ENCODE assay signal across 13 cellular contexts in the genomic region with DNA sequence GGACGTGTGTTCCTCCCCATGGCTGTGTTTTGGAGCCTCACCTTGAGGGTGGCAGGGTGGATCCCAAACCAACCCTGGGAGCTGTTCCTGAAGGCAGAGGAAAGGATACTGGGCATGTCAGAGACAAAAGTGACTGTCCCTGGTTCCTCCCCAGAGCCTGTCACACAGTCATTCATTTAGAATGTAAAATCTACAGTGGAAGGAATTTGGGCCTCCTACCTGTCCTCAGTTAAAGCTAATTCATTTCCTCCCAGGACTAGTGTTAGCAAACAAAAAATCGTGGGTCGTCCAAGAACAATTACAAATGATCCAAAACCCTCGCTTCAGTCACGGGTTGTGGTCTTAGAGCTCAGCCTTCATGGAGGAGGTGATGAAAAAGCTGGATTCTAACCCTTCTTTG.
"Had no signal": no experiment of that assay in that cellular context is flagged by ENCODE, and none has a peak within 500 bp of the region (broad histone marks: within the 10 kb centered on the region; RNA-seq: fewer than 3 reads in every experiment).

No MANE protein-coding gene starts in this region.

- ATAC-seq: natural killer cell treated with Interleukin-12 subunit alpha and Interleukin-12 subunit beta and Interleukin-15 and Interleukin-18, amount 100 ng/mL, for 72 hours; stimulated activated naive CD8-positive, alpha-beta T cell treated with anti-CD3 and anti-CD28 coated beads, Interleukin-15, amount 100 ng/mL, for 72 hours had no signal

- H3K27ac Mint-ChIP-seq: activated B cell treated with CpG ODN at 0.5 μM for 24 hours; activated naive CD8-positive, alpha-beta T cell treated with anti-CD3 and anti-CD28 coated beads for 36 hours; memory B cell; natural killer cell treated with Interleukin-12 subunit alpha and Interleukin-12 subunit beta and Interleukin-15 and Interleukin-18, amount 100 ng/mL, for 72 hours had no signal

- H3K4me1 Mint-ChIP-seq: activated naive CD8-positive, alpha-beta T cell treated with anti-CD3 and anti-CD28 coated beads for 36 hours; stimulated activated naive CD8-positive, alpha-beta T cell treated with anti-CD3 and anti-CD28 coated beads, Interleukin-15, amount 100 ng/mL, for 72 hours had no signal

- H3K27me3 Mint-ChIP-seq: natural killer cell treated with Interleukin-12 subunit alpha and Interleukin-12 subunit beta and Interleukin-15 and Interleukin-18, amount 100 ng/mL, for 72 hours had no signal

- H3K27ac ChIP-seq: breast epithelium, left ventricle myocardium inferior had no signal

- H3K9me3 ChIP-seq: breast epithelium, left ventricle myocardium inferior had no signal

- H3K27me3 ChIP-seq: breast epithelium had no signal

- DNase-seq: activated B cell treated with CpG ODN at 0.5 μM for 24 hours; activated CD4-positive, alpha-beta T cell treated with anti-CD3 and anti-CD28 coated beads for 48 hours; activated CD8-positive, alpha-beta memory T cell treated with anti-CD3 and anti-CD28 coated beads, Interleukin-2, amount 50 U/mL, for 48 hours; activated naive CD8-positive, alpha-beta T cell treated with anti-CD3 and anti-CD28 coated beads for 36 hours; hippocampal formation; kidney; left ventricle myocardium inferior; stimulated activated CD4-positive, alpha-beta T cell treated with anti-CD3 and anti-CD28 coated beads, Interleukin-1b, Interleukin-23, amount 100 ng/mL, for 48 hours; stimulated activated naive CD8-positive, alpha-beta T cell treated with anti-CD3 and anti-CD28 coated beads, Interleukin-15, amount 100 ng/mL, for 72 hours; T-helper 2 cell had no signal

- H3K4me1 ChIP-seq: breast epithelium had no signal

- H3K4me3 Mint-ChIP-seq: activated B cell treated with CpG ODN at 0.5 μM for 24 hours; activated naive CD8-positive, alpha-beta T cell treated with anti-CD3 and anti-CD28 coated beads for 36 hours; memory B cell; natural killer cell treated with Interleukin-12 subunit alpha and Interleukin-12 subunit beta and Interleukin-15 and Interleukin-18, amount 100 ng/mL, for 72 hours; stimulated activated naive CD8-positive, alpha-beta T cell treated with anti-CD3 and anti-CD28 coated beads, Interleukin-15, amount 100 ng/mL, for 72 hours had no signal

- H3K4me3 ChIP-seq: breast epithelium, left ventricle myocardium inferior had no signal

- H3K36me3 ChIP-seq: breast epithelium, left ventricle myocardium inferior had no signal

- H3K9me3 Mint-ChIP-seq: activated B cell treated with CpG ODN at 0.5 μM for 24 hours; activated naive CD8-positive, alpha-beta T cell treated with anti-CD3 and anti-CD28 coated beads for 36 hours; natural killer cell treated with Interleukin-12 subunit alpha and Interleukin-12 subunit beta and Interleukin-15 and Interleukin-18, amount 100 ng/mL, for 72 hours; stimulated activated naive CD8-positive, alpha-beta T cell treated with anti-CD3 and anti-CD28 coated beads, Interleukin-15, amount 100 ng/mL, for 72 hours had no signal

- H3K36me3 Mint-ChIP-seq: activated naive CD8-positive, alpha-beta T cell treated with anti-CD3 and anti-CD28 coated beads for 36 hours; memory B cell; natural killer cell treated with Interleukin-12 subunit alpha and Interleukin-12 subunit beta and Interleukin-15 and Interleukin-18, amount 100 ng/mL, for 72 hours had no signal
